In genomic region chr1:214472362-214472761, GRCh38 we compare ENCODE assay signal across 19 cellular contexts.
DNase-seq lines count a peak whose midpoint lies in the region; ATAC-seq and TF ChIP-seq lines count a peak whose summit lies in the region.
"Had no signal": no experiment of that assay in that cellular context is flagged by ENCODE, and none has a peak within 500 bp of the region (broad histone marks: within the 10 kb centered on the region; RNA-seq: fewer than 3 reads in every experiment).

No MANE protein-coding gene starts in this region.

- peak overlapping the region; percentile 57 for H3K4me2 ChIP-seq in smooth muscle cell

- H3K27me3 Mint-ChIP-seq in activated T-helper 2 cell treated with anti-CD3 and anti-CD28 coated beads, Interferon-gamma antibody, Interleukin-2, Interleukin-4, amounts not matched to agents 10 μg/mL and 5 μg/mL and 100 μg/mL, durations not matched to agents 14 hours and 24 hours and 36 hours (ENCODE audit: low read depth), result no peaks in the 10 kb centered on the region

- H3K36me3 ChIP-seq in HUES6 (ENCODE audit: control insufficient read depth, insufficient read depth, low read length) (no peaks in the 10 kb centered on the region), smooth muscle cell (ENCODE audit: low read depth) (no peaks in the 10 kb centered on the region)
- H3K36me3 ChIP-seq: ovary, thyroid gland had no signal

- peaks cover 20% of the 10 kb centered on the region for H3K36me3 Mint-ChIP-seq in activated T-helper 2 cell treated with anti-CD3 and anti-CD28 coated beads, Interferon-gamma antibody, Interleukin-2, Interleukin-4, amounts not matched to agents 10 μg/mL and 5 μg/mL and 100 μg/mL, durations not matched to agents 14 hours and 24 hours and 36 hours (ENCODE audit: low read depth)

- ATAC-seq in HG03108 (IDR thresholded peaks at IDR 0.05; ENCODE audit: unreplicated experiment), result no peak
- ATAC-seq in HG03342 (IDR thresholded peaks at IDR 0.05; ENCODE audit: unreplicated experiment), result no peak
- ATAC-seq: activated T-helper 17 cell treated with anti-CD3 and anti-CD28 coated beads, Interleukin-2, amount 50 U/mL, for 72 hours; HepG2 had no signal

- no peak overlapping the region for H2AFZ ChIP-seq in smooth muscle cell (ENCODE audit: low read depth)

- TF ChIP-seq CTCF in fibroblast of villous mesenchyme (IDR thresholded peaks at IDR 0.05; ENCODE audit: insufficient read depth, low read depth, low read length) (no peak), smooth muscle cell (IDR thresholded peaks at IDR 0.05; ENCODE audit: borderline replicate concordance, insufficient read depth, poor library complexity, severe bottlenecking) (no peak)

- H3K4me3 Mint-ChIP-seq in activated T-helper 2 cell treated with anti-CD3 and anti-CD28 coated beads, Interferon-gamma antibody, Interleukin-2, Interleukin-4, amounts not matched to agents 10 μg/mL and 5 μg/mL and 100 μg/mL, durations not matched to agents 14 hours and 24 hours and 36 hours (ENCODE audit: low read depth), result no peak overlapping the region
- H3K4me3 Mint-ChIP-seq: activated T-helper 17 cell treated with anti-CD3 and anti-CD28 coated beads, Interleukin-2, amount 50 U/mL, for 72 hours; dendritic cell treated with granulocyte-macrophage colony-stimulating factor and Interleukin-4, amounts not matched to agents 40 ng/mL and 50 ng/mL, for 4 days had no signal

- peaks cover 91% of the 10 kb centered on the region for H4K20me1 ChIP-seq in smooth muscle cell (ENCODE audit: low read depth)

- H3K79me2 ChIP-seq in smooth muscle cell (ENCODE audit: low read depth), result peaks cover 71% of the 10 kb centered on the region

- peaks cover 56% of the 10 kb centered on the region for H3K4me1 Mint-ChIP-seq in activated T-helper 2 cell treated with anti-CD3 and anti-CD28 coated beads, Interferon-gamma antibody, Interleukin-2, Interleukin-4, amounts not matched to agents 10 μg/mL and 5 μg/mL and 100 μg/mL, durations not matched to agents 14 hours and 24 hours and 36 hours (ENCODE audit: low read depth)
- H3K4me1 Mint-ChIP-seq: activated T-helper 17 cell treated with anti-CD3 and anti-CD28 coated beads, Interleukin-2, amount 50 U/mL, for 72 hours had no signal

- no peak overlapping the region for H3K4me3 ChIP-seq in HUES6 (ENCODE audit: low read depth, low read length)
- no peak overlapping the region for H3K4me3 ChIP-seq in fibroblast of villous mesenchyme (ENCODE audit: low read depth, low read length)
- no peak overlapping the region for H3K4me3 ChIP-seq in smooth muscle cell
- H3K4me3 ChIP-seq: ovary, skin epidermis, thyroid gland had no signal

- peak overlapping the region; percentile 78 for H3K27ac Mint-ChIP-seq in activated T-helper 2 cell treated with anti-CD3 and anti-CD28 coated beads, Interferon-gamma antibody, Interleukin-2, Interleukin-4, amounts not matched to agents 10 μg/mL and 5 μg/mL and 100 μg/mL, durations not matched to agents 14 hours and 24 hours and 36 hours
- H3K27ac Mint-ChIP-seq: activated T-helper 17 cell treated with anti-CD3 and anti-CD28 coated beads, Interleukin-2, amount 50 U/mL, for 72 hours; dendritic cell treated with granulocyte-macrophage colony-stimulating factor and Interleukin-4, amounts not matched to agents 40 ng/mL and 50 ng/mL, for 4 days had no signal

- no peak for DNase-seq in activated T-helper 2 cell treated with anti-CD3 and anti-CD28 coated beads, Interferon-gamma antibody, Interleukin-2, Interleukin-4, amounts not matched to agents 10 μg/mL and 5 μg/mL and 100 μg/mL, durations not matched to agents 14 hours and 24 hours and 36 hours (ENCODE audit: low spot score)
- DNase-seq in fibroblast of villous mesenchyme (ENCODE audit: low read depth) (peak; percentile 44), smooth muscle cell (lab: John Stamatoyannopoulos, UW; ENCODE audit: unreplicated experiment) (no peak), NCI-H82 treated with DMSO at 0.1 percent for 48 hours (lab: John Stamatoyannopoulos, UW; ENCODE audit: unreplicated experiment) (no peak)
- DNase-seq: DMS79, hypothalamus, NCI-H2029, NCI-H524 treated with DMSO at 0.1 percent for 48 hours, ovary, thyroid gland had no signal

- H3K9me3 ChIP-seq in HUES6 (ENCODE audit: control insufficient read depth, insufficient read depth, low read depth, low read length), result no peaks in the 10 kb centered on the region
- H3K9me3 ChIP-seq in smooth muscle cell (replicated peaks; ENCODE audit: low read depth), result no peaks in the 10 kb centered on the region
- H3K9me3 ChIP-seq: ovary, thyroid gland had no signal

- no peak overlapping the region for H3K9ac ChIP-seq in HUES6 (ENCODE audit: low read length)
- peak overlapping the region; percentile 2 for H3K9ac ChIP-seq in smooth muscle cell (ENCODE audit: low read depth)

- H3K27me3 ChIP-seq in HUES6 (ENCODE audit: control insufficient read depth, insufficient read depth, low read length), result no peaks in the 10 kb centered on the region
- H3K27me3 ChIP-seq in smooth muscle cell (ENCODE audit: low read depth), result no peaks in the 10 kb centered on the region
- H3K27me3 ChIP-seq: ovary, thyroid gland had no signal

- peaks cover 8% of the 10 kb centered on the region for H3F3A ChIP-seq in smooth muscle cell (ENCODE audit: low read depth)

- H3K9me3 Mint-ChIP-seq in activated T-helper 2 cell treated with anti-CD3 and anti-CD28 coated beads, Interferon-gamma antibody, Interleukin-2, Interleukin-4, amounts not matched to agents 10 μg/mL and 5 μg/mL and 100 μg/mL, durations not matched to agents 14 hours and 24 hours and 36 hours, result peaks cover 4% of the 10 kb centered on the region
- H3K9me3 Mint-ChIP-seq: activated T-helper 17 cell treated with anti-CD3 and anti-CD28 coated beads, Interleukin-2, amount 50 U/mL, for 72 hours; dendritic cell treated with granulocyte-macrophage colony-stimulating factor and Interleukin-4, amounts not matched to agents 40 ng/mL and 50 ng/mL, for 4 days had no signal

- intact Hi-C loops in activated T-helper 2 cell treated with anti-CD3 and anti-CD28 coated beads, Interferon-gamma antibody, Interleukin-2, Interleukin-4, amounts not matched to agents 10 μg/mL and 5 μg/mL and 100 μg/mL, durations not matched to agents 14 hours and 24 hours and 36 hours (cut with micrococcal nuclease), result loop anchor here (2.0 kb wide), 1 partner anchor 34 kb away; no protein-coding TSS in a partner anchor

- H3K4me1 ChIP-seq in HUES6 (ENCODE audit: control insufficient read depth, insufficient read depth, low read length) (peaks cover 62% of the 10 kb centered on the region), smooth muscle cell (ENCODE audit: low read depth) (peaks cover 20% of the 10 kb centered on the region)

- H3K27ac ChIP-seq in HUES6 (ENCODE audit: low read depth, low read length) (0 out of 2 replicates have a peak overlapping the region, but pooled peaks have one; percentile 41), smooth muscle cell (ENCODE audit: low read depth) (peak overlapping the region; percentile 73)
- H3K27ac ChIP-seq: C4-2B, ovary, thyroid gland, VCaP had no signal
